Comparison of ENCODE assay signal across 8 cellular contexts in genomic region chr4:38675167-38676121, GRCh38. TPM values are rescaled to one million over a fixed set of nuclear protein-coding genes. Genes with fewer than 3 reads are reported as not detected.
DNase-seq lines count a peak whose midpoint lies in the region; ATAC-seq and TF ChIP-seq lines count a peak whose summit lies in the region.

No MANE protein-coding gene starts in this region.

- H3K27ac ChIP-seq in heart left ventricle (peak overlapping the region in 10 of 12 donors; percentile 97 to 100 (median 99)), upper lobe of left lung (peak overlapping the region; percentile 79 to 100 (median 97))

- H3K4me1 ChIP-seq in heart left ventricle (peaks cover 30 to 91% (median 81%) of the 10 kb centered on the region in 12 donors), upper lobe of left lung (peaks cover 69 to 83% (median 79%) of the 10 kb centered on the region in 4 donors)

- H3K27me3 ChIP-seq in heart left ventricle (no peaks in the 10 kb centered on the region), upper lobe of left lung (no peaks in the 10 kb centered on the region)

- TF ChIP-seq CTCF in heart left ventricle (IDR thresholded peaks at IDR 0.05) (peak; percentile 84 to 97 (median 92)), progenitor cell of endocrine pancreas (IDR thresholded peaks at IDR 0.05; ENCODE audit: unreplicated experiment) (peak; percentile 95), upper lobe of left lung (IDR thresholded peaks at IDR 0.05) (peak; percentile 74 to 86 (median 82))

- TF ChIP-seq POLR2A in heart left ventricle (IDR thresholded peaks at IDR 0.05) (no peak), upper lobe of left lung (IDR thresholded peaks at IDR 0.05) (no peak)

- DNase-seq in COR-L47 (lab: John Stamatoyannopoulos, UW) = peak; percentile 60
- peak; percentile 46 to 92 (median 87) for DNase-seq in NCI-H1417 (lab: John Stamatoyannopoulos, UW)
- DNase-seq in SW 1271 (lab: John Stamatoyannopoulos, UW) = peak; percentile 53 to 81
- DNase-seq in activated naive CD8-positive, alpha-beta T cell treated with anti-CD3 and anti-CD28 coated beads, Interleukin-2, amount 50 U/mL, for 16 hours (ENCODE audit: low read depth, low spot score) = peak; percentile 70
- peak in 4 of 5 donors; percentile 68 to 78 (median 76) for DNase-seq in heart left ventricle
- DNase-seq in progenitor cell of endocrine pancreas (ENCODE audit: low spot score, unreplicated experiment) = peak; percentile 76
- DNase-seq in upper lobe of left lung = peak in 1 of 2 donors; percentile 79

- WGBS in heart left ventricle, 4 donors = 10 to 12% (median 10%) methylated on average over 7 of the region's 7 CpGs
- WGBS in upper lobe of left lung, 2 donors = 9 to 11% methylated on average over 7 of the region's 7 CpGs

- peaks cover 3% of the 10 kb centered on the region for H3K9me3 Mint-ChIP-seq in progenitor cell of endocrine pancreas (ENCODE audit: low read depth)

- no peak for TF ChIP-seq EP300 in upper lobe of left lung (IDR thresholded peaks at IDR 0.05)

- ATAC-seq in GM21825 (IDR thresholded peaks at IDR 0.05; ENCODE audit: unreplicated experiment) = peak; percentile 44
- peak in 3 of 4 donors; percentile 40 to 45 (median 42) for ATAC-seq in heart left ventricle
- peak; percentile 63 to 74 for ATAC-seq in upper lobe of left lung (ENCODE audit: low FRiP score in 2 of 2)

- H3K27ac Mint-ChIP-seq in progenitor cell of endocrine pancreas = peak overlapping the region; percentile 97

- H3K4me1 Mint-ChIP-seq in progenitor cell of endocrine pancreas (ENCODE audit: low read depth) = peaks cover 63% of the 10 kb centered on the region

- H3K4me3 Mint-ChIP-seq in progenitor cell of endocrine pancreas (ENCODE audit: low read depth) = peak overlapping the region; percentile 50

- H3K36me3 Mint-ChIP-seq in progenitor cell of endocrine pancreas (ENCODE audit: insufficient read depth) = peaks cover 19% of the 10 kb centered on the region

- H3K9me3 ChIP-seq in heart left ventricle (peaks cover 0 to 4% (median 0%) of the 10 kb centered on the region in 12 donors), upper lobe of left lung (no peaks in the 10 kb centered on the region)

- intact Hi-C loops in heart left ventricle (cut with DNase I) = loop anchor here (1.0 to 10.0 kb wide), 15 partner anchors 52 to 991 kb away; partner anchors contain the start of gene RELL1 (in 1 of the 10)

- H3K36me3 ChIP-seq in heart left ventricle (peaks cover 0 to 22% (median under 1%) of the 10 kb centered on the region in 9 donors), upper lobe of left lung (peaks cover 0 to 4% (median 3%) of the 10 kb centered on the region in 4 donors)

- no peaks in the 10 kb centered on the region for H3K27me3 Mint-ChIP-seq in progenitor cell of endocrine pancreas

- H3K4me3 ChIP-seq in heart left ventricle = peak overlapping the region in 4 of 12 donors; percentile 2 to 42 (median 18)
- H3K4me3 ChIP-seq in upper lobe of left lung = peak overlapping the region in 1 of 4 donors; percentile 24

RNA-seq across cellular contexts. Expression of gene KLF3, which starts 11.4 kb away (rescaled TPM):
- total RNA-seq in heart left ventricle (10 to 100 TPM; 17.8 to 36.4 (median 21.1) TPM), progenitor cell of endocrine pancreas (97.1 and 98.7 TPM in 2 replicates), upper lobe of left lung (10 to 100 TPM; 32.5 to 73.9 (median 48.3) TPM)
- polyA plus RNA-seq in heart left ventricle = 10 to 100 TPM in 1 of 2 donors, 1 to 10 TPM in 1; 7.4 to 16.0 TPM
